In the genomic region with DNA sequence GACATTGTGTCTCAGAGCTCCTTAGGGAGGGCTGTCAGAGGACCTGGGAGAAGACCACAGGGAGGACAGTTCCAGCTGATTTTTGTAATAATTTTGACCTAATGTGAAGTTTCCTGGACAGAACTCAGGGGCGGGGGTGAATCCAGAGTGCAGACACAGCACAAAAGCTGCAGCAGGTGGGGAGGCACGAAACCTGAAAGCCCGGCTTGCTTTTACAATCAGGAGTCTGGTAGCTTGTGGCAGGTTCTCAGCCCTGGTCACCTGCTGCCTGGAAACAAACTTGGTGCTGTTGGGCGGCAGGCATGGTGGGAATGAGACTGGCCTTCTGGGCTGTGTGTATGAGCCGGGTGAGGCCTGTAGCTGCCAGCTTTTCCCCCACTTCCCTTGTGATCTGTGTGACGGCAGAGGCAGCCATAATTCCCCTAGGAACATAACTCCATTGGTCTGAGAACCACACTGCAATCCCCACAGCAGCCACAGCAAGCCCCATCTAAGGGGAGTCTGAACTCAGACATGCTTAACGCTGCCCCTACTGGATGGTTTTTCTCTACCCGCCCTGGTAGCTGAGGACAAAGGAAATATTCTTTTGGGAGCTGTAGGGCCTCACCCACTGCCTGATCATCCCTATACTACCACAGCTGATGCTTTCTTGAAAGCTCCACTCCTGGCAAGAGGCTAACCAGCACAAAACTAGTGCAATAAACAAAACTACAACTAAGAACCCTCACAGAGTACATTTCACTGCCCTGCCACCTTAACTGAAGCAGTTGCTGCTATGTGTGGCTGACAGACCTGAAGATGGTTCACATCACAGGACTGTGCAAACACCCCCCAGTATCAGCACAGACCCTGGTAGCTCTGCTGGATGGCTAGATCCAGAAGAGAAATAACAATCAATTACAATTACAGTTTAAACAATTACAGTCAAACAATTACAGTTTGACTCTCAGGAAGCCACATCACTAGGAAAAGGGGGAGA, we compare ENCODE assay signal across 8 cellular contexts.
DNase-seq lines count a peak whose midpoint lies in the region; ATAC-seq, FAIRE-seq and TF ChIP-seq lines count a peak whose summit lies in the region.

No MANE protein-coding gene starts in this region.

- H3K27me3 Mint-ChIP-seq in activated CD4-positive, alpha-beta T cell treated with anti-CD3 and anti-CD28 coated beads, Interleukin-2, amount 10 ng/mL, durations not matched to agents 7 days and 5 days = no peaks in the 10 kb centered on the region

- no peak overlapping the region for H3K4me3 ChIP-seq in NB4 (ENCODE audit: low read depth, low read length)
- H3K4me3 ChIP-seq in cardiac fibroblast (replicated peaks in 1 of 2; ENCODE audit: low read depth in 2 of 2, low read length in 2 of 2) = no peak overlapping the region
- H3K4me3 ChIP-seq in small intestine (ENCODE audit: low read depth in 1 of 2, low read length in 2 of 2) = no peak overlapping the region
- no peak overlapping the region for H3K4me3 ChIP-seq in effector memory CD4-positive, alpha-beta T cell (ENCODE audit: insufficient read depth, low read depth, low read length, poor library complexity, severe bottlenecking)
- no peak overlapping the region for H3K4me3 ChIP-seq in Peyer's patch

- POLR2A ChIA-PET in activated CD4-positive, alpha-beta T cell treated with anti-CD3 and anti-CD28 coated beads, Interleukin-2, amount 10 ng/mL, durations not matched to agents 7 days and 5 days (lab: Charles Lee) = no interaction called here

- H3K27ac ChIP-seq in small intestine (ENCODE audit: low read depth in 1 of 2, low read length in 1 of 2) (no peak overlapping the region), Peyer's patch (no peak overlapping the region)
- H3K27ac ChIP-seq in effector memory CD4-positive, alpha-beta T cell (ENCODE audit: insufficient read depth, low read length, poor library complexity, severe bottlenecking) = no peak overlapping the region

- H3K4me1 ChIP-seq in small intestine (ENCODE audit: control insufficient read depth in 2 of 2, insufficient read depth in 1 of 2, low read depth in 1 of 2, low read length in 1 of 2) = no peaks in the 10 kb centered on the region
- H3K4me1 ChIP-seq in effector memory CD4-positive, alpha-beta T cell (ENCODE audit: control insufficient read depth, insufficient read depth, low read length, poor library complexity, severe bottlenecking) = no peaks in the 10 kb centered on the region
- no peaks in the 10 kb centered on the region for H3K4me1 ChIP-seq in Peyer's patch

- WGBS in small intestine, 3 donors = 83 to 90% (median 86%) methylated on average over 8 of the region's 8 CpGs

- H3K27me3 ChIP-seq in small intestine (ENCODE audit: control insufficient read depth in 2 of 2, insufficient read depth in 2 of 2, low read length in 2 of 2) (no peaks in the 10 kb centered on the region), Peyer's patch (no peaks in the 10 kb centered on the region)
- H3K27me3 ChIP-seq in effector memory CD4-positive, alpha-beta T cell (replicated peaks; ENCODE audit: control insufficient read depth, insufficient read depth, low read length, poor library complexity, severe bottlenecking) = no peaks in the 10 kb centered on the region

- no peaks in the 10 kb centered on the region for H3K9me3 Mint-ChIP-seq in activated CD4-positive, alpha-beta T cell treated with anti-CD3 and anti-CD28 coated beads, Interleukin-2, amount 10 ng/mL, durations not matched to agents 7 days and 5 days

- TF ChIP-seq CTCF in NB4 (IDR thresholded peaks at IDR 0.05; ENCODE audit: low read depth, low read length) (peak; percentile 41), cardiac fibroblast (IDR thresholded peaks at IDR 0.05; ENCODE audit: low read depth, low read length) (peak; percentile 7), Peyer's patch (IDR thresholded peaks at IDR 0.05) (peak in 2 of 6 experiments; percentile 6 to 14)

- no peak for FAIRE-seq in small intestine (lab: Jason Lieb, UNC)

- no peaks in the 10 kb centered on the region for H3K36me3 Mint-ChIP-seq in activated CD4-positive, alpha-beta T cell treated with anti-CD3 and anti-CD28 coated beads, Interleukin-2, amount 10 ng/mL, durations not matched to agents 7 days and 5 days (ENCODE audit: low read depth)

- no peaks in the 10 kb centered on the region for H3K4me1 Mint-ChIP-seq in activated CD4-positive, alpha-beta T cell treated with anti-CD3 and anti-CD28 coated beads, Interleukin-2, amount 10 ng/mL, durations not matched to agents 7 days and 5 days

- CTCF ChIA-PET in activated CD4-positive, alpha-beta T cell treated with anti-CD3 and anti-CD28 coated beads, Interleukin-2, amount 10 ng/mL, durations not matched to agents 7 days and 5 days (lab: Charles Lee) = no interaction called here

- H3K4me3 Mint-ChIP-seq in activated CD4-positive, alpha-beta T cell treated with anti-CD3 and anti-CD28 coated beads, Interleukin-2, amount 10 ng/mL, durations not matched to agents 7 days and 5 days = no peak overlapping the region

- no peak overlapping the region for H3K27ac Mint-ChIP-seq in activated CD4-positive, alpha-beta T cell treated with anti-CD3 and anti-CD28 coated beads, Interleukin-2, amount 10 ng/mL, durations not matched to agents 7 days and 5 days

- DNase-seq in activated CD4-positive, alpha-beta T cell treated with anti-CD3 and anti-CD28 coated beads, Interleukin-2, amount 50 U/mL, for 48 hours = peak; percentile 3 to 13
- no peak for DNase-seq in activated CD4-positive, alpha-beta T cell treated with anti-CD3 and anti-CD28 coated beads, Interleukin-2, amount 10 ng/mL, durations not matched to agents 7 days and 5 days
- peak; percentile 63 for DNase-seq in NB4 (ENCODE audit: low read depth)
- peak; percentile 18 to 33 for DNase-seq in cardiac fibroblast (ENCODE audit: low read depth in 2 of 2)
- DNase-seq in small intestine = peak; percentile 4
- no peak for DNase-seq in effector memory CD4-positive, alpha-beta T cell
- DNase-seq in Peyer's patch = no peak

- no peak for TF ChIP-seq POLR2A in NB4 (IDR thresholded peaks at IDR 0.05; ENCODE audit: extremely low read depth, insufficient read length)
- TF ChIP-seq POLR2A in Peyer's patch (IDR thresholded peaks at IDR 0.05) = no peak

- no peaks in the 10 kb centered on the region for H3K36me3 ChIP-seq in small intestine (ENCODE audit: control insufficient read depth in 2 of 2, insufficient read depth in 2 of 2, low read length in 2 of 2)
- no peaks in the 10 kb centered on the region for H3K36me3 ChIP-seq in effector memory CD4-positive, alpha-beta T cell (ENCODE audit: control insufficient read depth, insufficient read depth, low read length)
- no peaks in the 10 kb centered on the region for H3K36me3 ChIP-seq in Peyer's patch

- H3K9me3 ChIP-seq in small intestine (ENCODE audit: control insufficient read depth, low read depth) = no peaks in the 10 kb centered on the region
- no peaks in the 10 kb centered on the region for H3K9me3 ChIP-seq in effector memory CD4-positive, alpha-beta T cell (ENCODE audit: control insufficient read depth, low read length)
- H3K9me3 ChIP-seq in Peyer's patch = no peaks in the 10 kb centered on the region

- ATAC-seq in HG02623 (IDR thresholded peaks at IDR 0.05; ENCODE audit: unreplicated experiment) = peak; percentile 83

Comparison
In these comparisons a context has a peak if more than half of its experiments do, and no peak if none do; other contexts are left out.
1. DNase-seq: peak in activated CD4-positive, alpha-beta T cell treated with anti-CD3 and anti-CD28 coated beads, Interleukin-2, amount 50 U/mL, for 48 hours (2 of 2), NB4 (single experiment), cardiac fibroblast (2 of 2) and small intestine (single experiment); none in activated CD4-positive, alpha-beta T cell treated with anti-CD3 and anti-CD28 coated beads, Interleukin-2, amount 10 ng/mL, durations not matched to agents 7 days and 5 days (single experiment), effector memory CD4-positive, alpha-beta T cell (0 of 3) and Peyer's patch (0 of 3).